In the genomic region with DNA sequence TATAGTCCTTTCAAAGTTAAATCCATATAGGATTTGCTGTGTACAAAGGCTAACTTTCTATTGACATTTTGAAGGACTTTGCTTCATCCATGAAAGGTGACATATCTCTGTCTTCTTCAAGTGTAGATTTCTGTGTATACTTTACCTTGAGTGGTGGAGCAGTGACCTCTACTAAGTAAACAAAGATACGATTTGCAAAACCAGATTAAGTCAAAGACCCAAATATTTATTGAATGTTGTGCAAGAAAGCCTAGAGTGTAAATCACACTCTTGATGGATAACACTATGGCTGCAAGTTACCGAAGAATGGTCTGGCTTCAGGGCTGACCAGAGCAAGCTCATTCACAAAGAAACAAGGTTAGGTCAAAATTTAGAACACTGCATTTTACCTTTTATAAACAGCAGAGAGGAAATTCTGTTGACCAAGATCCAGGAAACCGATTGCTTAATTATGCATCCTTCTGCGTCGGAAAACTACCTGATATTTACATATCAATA, we compare ENCODE assay signal across 17 cellular contexts. TPM values are rescaled to one million over a fixed set of nuclear protein-coding genes. Genes with fewer than 3 reads are reported as not detected.
"Had no signal": no experiment of that assay in that cellular context is flagged by ENCODE, and none has a peak within 500 bp of the region (broad histone marks: within the 10 kb centered on the region; RNA-seq: fewer than 3 reads in every experiment).

No MANE protein-coding gene starts in this region.

- H3K27me3 Mint-ChIP-seq: dendritic cell treated with granulocyte-macrophage colony-stimulating factor and Interleukin-4, amounts not matched to agents 40 ng/mL and 50 ng/mL, for 4 days had no signal

- H3K27me3 ChIP-seq: esophagus muscularis mucosa, gastrocnemius medialis, heart right ventricle, sigmoid colon had no signal

- H3K4me1 ChIP-seq: esophagus muscularis mucosa, gastrocnemius medialis, left ventricle myocardium inferior, parathyroid adenoma, sigmoid colon had no signal

- H3K4me3 ChIP-seq: esophagus muscularis mucosa, gastrocnemius medialis, heart right ventricle, left ventricle myocardium inferior, sigmoid colon, skin epidermis had no signal

- H3K9me3 Mint-ChIP-seq: dendritic cell treated with granulocyte-macrophage colony-stimulating factor and Interleukin-4, amounts not matched to agents 40 ng/mL and 50 ng/mL, for 4 days; effector memory CD8-positive, alpha-beta T cell; nephron progenitor cell had no signal

- DNase-seq: gastrocnemius medialis; heart right ventricle; left ventricle myocardium inferior; nephron progenitor cell; sigmoid colon; stimulated activated CD4-positive, alpha-beta T cell treated with anti-CD3 and anti-CD28 coated beads, Interleukin-2, amount 100 ng/mL, for 48 hours had no signal

- H3K27ac Mint-ChIP-seq: dendritic cell treated with granulocyte-macrophage colony-stimulating factor and Interleukin-4, amounts not matched to agents 40 ng/mL and 50 ng/mL, for 4 days; effector memory CD8-positive, alpha-beta T cell; nephron progenitor cell had no signal

- H3K4me1 Mint-ChIP-seq: nephron progenitor cell had no signal

- H3K4me3 Mint-ChIP-seq: dendritic cell treated with granulocyte-macrophage colony-stimulating factor and Interleukin-4, amounts not matched to agents 40 ng/mL and 50 ng/mL, for 4 days; effector memory CD8-positive, alpha-beta T cell; nephron progenitor cell had no signal

- H3K9me3 ChIP-seq: esophagus muscularis mucosa, gastrocnemius medialis, heart right ventricle, left ventricle myocardium inferior, sigmoid colon had no signal

- ATAC-seq: gastrocnemius medialis, heart right ventricle had no signal

- H3K36me3 ChIP-seq: esophagus muscularis mucosa, gastrocnemius medialis, heart right ventricle, left ventricle myocardium inferior, sigmoid colon had no signal

RNA-seq across cellular contexts. Expression of a gene that starts 5.4 kb away (rescaled TPM):
- total RNA-seq: esophagus muscularis mucosa; fibroblast of villous mesenchyme; left ventricle myocardium inferior; lung microvascular endothelial cell; naive thymus-derived CD4-positive, alpha-beta T cell; pulmonary artery endothelial cell; sigmoid colon; urinary bladder had no signal

RNA-seq across cellular contexts. Expression of a gene that starts 27.3 kb away (rescaled TPM):
- total RNA-seq: esophagus muscularis mucosa; fibroblast of villous mesenchyme; left ventricle myocardium inferior; lung microvascular endothelial cell; naive thymus-derived CD4-positive, alpha-beta T cell; omental fat pad; pulmonary artery endothelial cell; sigmoid colon; urinary bladder had no signal

RNA-seq across cellular contexts. Expression of a gene that starts 55.1 kb away (rescaled TPM):
- total RNA-seq: esophagus muscularis mucosa; fibroblast of villous mesenchyme; left ventricle myocardium inferior; lung microvascular endothelial cell; naive thymus-derived CD4-positive, alpha-beta T cell; omental fat pad; pulmonary artery endothelial cell; sigmoid colon; urinary bladder had no signal
